9 cellular contexts compared by ENCODE assay signal in genomic region chr17:1710807-1711553, GRCh38. TPM values are rescaled to one million over a fixed set of nuclear protein-coding genes. Genes with fewer than 3 reads are reported as not detected.
DNase-seq lines count a peak whose midpoint lies in the region; ATAC-seq and TF ChIP-seq lines count a peak whose summit lies in the region.
"Had no signal": no experiment of that assay in that cellular context is flagged by ENCODE, and none has a peak within 500 bp of the region (broad histone marks: within the 10 kb centered on the region; RNA-seq: fewer than 3 reads in every experiment).

No MANE protein-coding gene starts in this region.

- H3K4me3 ChIP-seq in right lobe of liver: peak overlapping the region; percentile 66 to 83 (median 67)
- peak overlapping the region; percentile 47 to 73 (median 66) for H3K4me3 ChIP-seq in tibial nerve

- H3K36me3 ChIP-seq in right lobe of liver (peaks cover 0 to 28% (median 14%) of the 10 kb centered on the region in 4 donors), tibial nerve (peaks cover 0 to 24% (median 0%) of the 10 kb centered on the region in 3 donors)

- H3K9me3 ChIP-seq in right lobe of liver (no peaks in the 10 kb centered on the region), tibial nerve (no peaks in the 10 kb centered on the region)

- H3K4me3 Mint-ChIP-seq in activated T-cell treated with anti-CD3 and anti-CD28 coated beads, Interleukin-2, amount 50 U/mL, for 24 hours: peak overlapping the region; percentile 63
- peak overlapping the region; percentile 68 for H3K4me3 Mint-ChIP-seq in MCF 10A (ENCODE audit: unreplicated experiment)

- H3K27me3 ChIP-seq in right lobe of liver (no peaks in the 10 kb centered on the region), tibial nerve (no peaks in the 10 kb centered on the region)

- H3K27me3 Mint-ChIP-seq in activated T-cell treated with anti-CD3 and anti-CD28 coated beads, Interleukin-2, amount 50 U/mL, for 24 hours: peaks cover 27% of the 10 kb centered on the region
- no peaks in the 10 kb centered on the region for H3K27me3 Mint-ChIP-seq in MCF 10A (ENCODE audit: insufficient read depth, unreplicated experiment)

- H3K4me1 Mint-ChIP-seq in activated T-cell treated with anti-CD3 and anti-CD28 coated beads, Interleukin-2, amount 50 U/mL, for 24 hours (ENCODE audit: low read depth): peaks cover 25% of the 10 kb centered on the region
- H3K4me1 Mint-ChIP-seq in MCF 10A (ENCODE audit: insufficient read depth, unreplicated experiment): peaks cover 21% of the 10 kb centered on the region

- intact Hi-C loops in MCF 10A (cut with micrococcal nuclease) (loop anchor here (1.0 to 10.0 kb wide), 2 partner anchors 42 to 136 kb away; no protein-coding TSS in a partner anchor), right lobe of liver (cut with DNase I) (no loop called here)

- no peak for TF ChIP-seq POLR2A in right lobe of liver (IDR thresholded peaks at IDR 0.05)
- TF ChIP-seq POLR2A in tibial nerve (IDR thresholded peaks at IDR 0.05): no peak

- CTCF ChIA-PET in MCF 10A (lab: Yijun Ruan, JAX): interaction anchor here (0.6 kb wide), 1 partner anchor 87 kb away, joined by 3 read pairs; no protein-coding TSS in a partner anchor

- no peak for DNase-seq in activated T-cell treated with anti-CD3 and anti-CD28 coated beads, Interleukin-2, amount 50 U/mL, for 24 hours
- no peak for DNase-seq in activated T-cell treated with anti-CD3 and anti-CD28 coated beads, Interleukin-2, amount 50 U/mL, for 1 hour
- no peak for DNase-seq in MCF 10A (ENCODE audit: unreplicated experiment)
- DNase-seq in right lobe of liver: no peak
- no peak for DNase-seq in tibial nerve (ENCODE audit: low spot score in 2 of 2)
- no peak for DNase-seq in H4 (ENCODE audit: low spot score)
- DNase-seq in DMS153 (lab: John Stamatoyannopoulos, UW): no peak
- DNase-seq: activated CD4-positive, CD25-positive, alpha-beta regulatory T cell had no signal

- POLR2A ChIA-PET in MCF 10A (lab: Yijun Ruan, JAX): interaction anchor here (0.6 to 2.9 kb wide), 4 partner anchors 27 to 689 kb away, joined by 3 to 23 read pairs (median 3); partner anchors contain the start of gene PRPF8

- H3K4me1 ChIP-seq in right lobe of liver: peaks cover 0 to 16% (median 7%) of the 10 kb centered on the region in 4 donors
- H3K4me1 ChIP-seq in tibial nerve: peaks cover 0 to 66% (median 28%) of the 10 kb centered on the region in 4 donors

- TF ChIP-seq EP300 in tibial nerve (IDR thresholded peaks at IDR 0.05): no peak

- no TSS peak for BruUV-seq in MCF 10A (replicated peaks; lab: Mats Ljungman, UMichigan)

- ATAC-seq in right lobe of liver (no peak), GM21825 (IDR thresholded peaks at IDR 0.05; ENCODE audit: unreplicated experiment) (no peak)

- peaks cover 6% of the 10 kb centered on the region for H3K36me3 Mint-ChIP-seq in activated T-cell treated with anti-CD3 and anti-CD28 coated beads, Interleukin-2, amount 50 U/mL, for 24 hours (ENCODE audit: low read depth)
- peaks cover 27% of the 10 kb centered on the region for H3K36me3 Mint-ChIP-seq in MCF 10A (ENCODE audit: insufficient read depth, unreplicated experiment)

- H3K27ac ChIP-seq in right lobe of liver (peak overlapping the region; percentile 10 to 88 (median 69)), tibial nerve (peak overlapping the region; percentile 61 to 89 (median 86))

- TF ChIP-seq CTCF in MCF 10A (IDR thresholded peaks at IDR 0.05; ENCODE audit: unreplicated experiment): no peak
- TF ChIP-seq CTCF in right lobe of liver (IDR thresholded peaks at IDR 0.05): no peak
- TF ChIP-seq CTCF in tibial nerve (IDR thresholded peaks at IDR 0.05): no peak

- H3K9me3 Mint-ChIP-seq in activated T-cell treated with anti-CD3 and anti-CD28 coated beads, Interleukin-2, amount 50 U/mL, for 24 hours: no peaks in the 10 kb centered on the region
- H3K9me3 Mint-ChIP-seq in MCF 10A (ENCODE audit: unreplicated experiment): no peaks in the 10 kb centered on the region

- H3K27ac Mint-ChIP-seq in activated T-cell treated with anti-CD3 and anti-CD28 coated beads, Interleukin-2, amount 50 U/mL, for 24 hours: peak overlapping the region; percentile 22
- peak overlapping the region; percentile 16 for H3K27ac Mint-ChIP-seq in MCF 10A (ENCODE audit: low read depth, unreplicated experiment)

- 33% methylated on average over 4 of the region's 14 CpGs for WGBS in right lobe of liver (ENCODE audit: insufficient coverage, low coverage, low lambda C conversion rate, missing lambda C conversion rate)
- 42 to 46% methylated on average over 14 of the region's 14 CpGs for WGBS in tibial nerve, 2 donors

RNA-seq across cellular contexts. Expression of gene TLCD2, which starts 0.8 kb away (rescaled TPM):
- total RNA-seq in MCF 10A (2022) (2.5 and 4.0 TPM in 2 replicates), right lobe of liver (10 to 100 TPM in 1 of 6 experiments, 1 to 10 TPM in 5; 2.5 to 17.7 (median 3.7) TPM), tibial nerve (10 to 100 TPM in 3 of 4 donors, 1 to 10 TPM in 1; 7.5 to 11.8 (median 11.1) TPM)
- 1.2 and 1.4 TPM in 2 replicates for total RNA-seq in H4 (2014; rRNA removed; shearing (Covaris generic))

RNA-seq across cellular contexts. Expression of gene WDR81, which starts 13.5 kb away (rescaled TPM):
- total RNA-seq in MCF 10A (2022) (17.4 and 19.4 TPM in 2 replicates), right lobe of liver (10 to 100 TPM; 23.0 to 27.2 (median 23.9) TPM), tibial nerve (100 to 1,000 TPM in 2 of 4 donors, 10 to 100 TPM in 2; 54.4 to 111 (median 92.0) TPM)
- 10.1 and 10.5 TPM in 2 replicates for total RNA-seq in H4 (2014; rRNA removed; shearing (Covaris generic))

RNA-seq across cellular contexts. Expression of gene PRPF8, which starts 26.3 kb away (rescaled TPM):
- total RNA-seq in MCF 10A (2022): 239 and 261 TPM in 2 replicates
- total RNA-seq in right lobe of liver: 100 to 1,000 TPM in 3 of 6 experiments, 10 to 100 TPM in 3; 79.3 to 116 (median 102) TPM
- total RNA-seq in tibial nerve: 100 to 1,000 TPM; 176 to 235 (median 194) TPM
- total RNA-seq in H4 (2014; rRNA removed; shearing (Covaris generic)): 77.5 and 84.5 TPM in 2 replicates

RNA-seq across cellular contexts. Expression of gene SERPINF2, which starts 31.7 kb away (rescaled TPM):
- total RNA-seq in MCF 10A (2022) (0.56 and 0.66 TPM in 2 replicates), right lobe of liver (1,000 to 10,000 TPM; 1,040 to 1,391 (median 1,137) TPM), tibial nerve (10 to 100 TPM in 2 of 4 donors, 1 to 10 TPM in 2; 6.1 to 21.3 (median 11.4) TPM)
- not detected in 2 replicates for total RNA-seq in H4 (2014; rRNA removed; shearing (Covaris generic))

RNA-seq across cellular contexts. Expression of gene SERPINF1, which starts 50.9 kb away (rescaled TPM):
- total RNA-seq in MCF 10A (2022) (1.8 TPM in 1 of 2 replicates, not detected in the other), right lobe of liver (1,000 to 10,000 TPM in 2 of 6 experiments, 100 to 1,000 TPM in 4; 621 to 1,110 (median 800) TPM), tibial nerve (1,000 to 10,000 TPM in 1 of 4 donors, 100 to 1,000 TPM in 3; 720 to 2,221 (median 908) TPM)
- total RNA-seq in H4 (2014; rRNA removed; shearing (Covaris generic)): 0.74 and 12.0 TPM in 2 replicates
